In genomic region chr20:62745279-62745958, GRCh38 we compare ENCODE assay signal across 20 cellular contexts. TPM values are rescaled to one million over a fixed set of nuclear protein-coding genes. Genes with fewer than 3 reads are reported as not detected.
A peak's percentile ranks its signal among the peaks of the same experiment; 100 is the strongest.
DNase-seq lines count a peak whose midpoint lies in the region; ATAC-seq lines count a peak whose summit lies in the region.
"Had no signal": no experiment of that assay in that cellular context is flagged by ENCODE, and none has a peak within 500 bp of the region (broad histone marks: within the 10 kb centered on the region; RNA-seq: fewer than 3 reads in every experiment).

No MANE protein-coding gene starts in this region.

- no peaks in the 10 kb centered on the region for H3K9me3 ChIP-seq in CD4-positive, CD25-positive, alpha-beta regulatory T cell (ENCODE audit: control insufficient read depth in 2 of 2, low read length in 2 of 2)
- H3K9me3 ChIP-seq: breast epithelium, Peyer's patch had no signal

- intact Hi-C loops in activated CD4-positive, alpha-beta memory T cell treated with anti-CD3 and anti-CD28 coated beads for 36 hours (cut with micrococcal nuclease), result no loop called here

- ATAC-seq in CD4-positive, CD25-positive, alpha-beta regulatory T cell (ENCODE audit: low read depth in 2 of 2), result no peak
- ATAC-seq in activated T-helper 17 cell treated with anti-CD3 and anti-CD28 coated beads, Interleukin-2, amount 50 U/mL, for 72 hours (replicated peaks), result no peak
- no peak for ATAC-seq in memory B cell (ENCODE audit: low read depth)
- no peak for ATAC-seq in GM21619 (IDR thresholded peaks at IDR 0.05; ENCODE audit: unreplicated experiment)
- ATAC-seq: SK-N-SH treated with all-trans-retinoic acid at 6 μM for 48 hours had no signal

- peaks cover 43% of the 10 kb centered on the region for H3K27me3 Mint-ChIP-seq in activated CD4-positive, alpha-beta memory T cell treated with anti-CD3 and anti-CD28 coated beads, Interleukin-2, amount 10 ng/mL, durations not matched to agents 7 days and 5 days
- no peaks in the 10 kb centered on the region for H3K27me3 Mint-ChIP-seq in activated CD4-positive, alpha-beta memory T cell treated with anti-CD3 and anti-CD28 coated beads for 36 hours
- H3K27me3 Mint-ChIP-seq in CD4-positive, CD25-positive, alpha-beta regulatory T cell, result peaks cover 4% of the 10 kb centered on the region
- peaks cover 5% of the 10 kb centered on the region for H3K27me3 Mint-ChIP-seq in activated T-helper 17 cell treated with anti-CD3 and anti-CD28 coated beads, Interleukin-2, amount 50 U/mL, for 72 hours
- H3K27me3 Mint-ChIP-seq in memory B cell, result peaks cover 6% of the 10 kb centered on the region

- H3K4me3 ChIP-seq in CD4-positive, CD25-positive, alpha-beta regulatory T cell (ENCODE audit: low read depth, low read length), result no peak overlapping the region
- H3K4me3 ChIP-seq: BLaER1 treated with 17β-estradiol and CSF1 and Interleukin-3, amounts not matched to agents 10 nM and 100 nM; breast epithelium; Peyer's patch had no signal

- peaks cover 24% of the 10 kb centered on the region for H3K4me1 Mint-ChIP-seq in activated CD4-positive, alpha-beta memory T cell treated with anti-CD3 and anti-CD28 coated beads, Interleukin-2, amount 10 ng/mL, durations not matched to agents 7 days and 5 days
- peaks cover 24% of the 10 kb centered on the region for H3K4me1 Mint-ChIP-seq in activated CD4-positive, alpha-beta memory T cell treated with anti-CD3 and anti-CD28 coated beads for 36 hours (ENCODE audit: low read depth)
- peaks cover 12 to 48% (median 14%) of the 10 kb centered on the region in 4 donors for H3K4me1 Mint-ChIP-seq in CD4-positive, CD25-positive, alpha-beta regulatory T cell
- peaks cover 7% of the 10 kb centered on the region for H3K4me1 Mint-ChIP-seq in activated T-helper 17 cell treated with anti-CD3 and anti-CD28 coated beads, Interleukin-2, amount 50 U/mL, for 72 hours
- H3K4me1 Mint-ChIP-seq in memory B cell, result peaks cover 6% of the 10 kb centered on the region

- no peak overlapping the region for H3K4me3 Mint-ChIP-seq in activated CD4-positive, alpha-beta memory T cell treated with anti-CD3 and anti-CD28 coated beads, Interleukin-2, amount 10 ng/mL, durations not matched to agents 7 days and 5 days
- H3K4me3 Mint-ChIP-seq in activated CD4-positive, alpha-beta memory T cell treated with anti-CD3 and anti-CD28 coated beads for 36 hours, result no peak overlapping the region
- H3K4me3 Mint-ChIP-seq in CD4-positive, CD25-positive, alpha-beta regulatory T cell, result peak overlapping the region in 3 of 4 donors; percentile 50 to 95 (median 74)
- H3K4me3 Mint-ChIP-seq in activated T-helper 17 cell treated with anti-CD3 and anti-CD28 coated beads, Interleukin-2, amount 50 U/mL, for 72 hours, result no peak overlapping the region
- no peak overlapping the region for H3K4me3 Mint-ChIP-seq in memory B cell
- H3K4me3 Mint-ChIP-seq: activated T-cell treated with anti-CD3 and anti-CD28 coated beads, Interleukin-2, amount 50 U/mL, for 24 hours; dendritic cell treated with granulocyte-macrophage colony-stimulating factor and Interleukin-4, amounts not matched to agents 40 ng/mL and 50 ng/mL, for 4 days had no signal

- no peak for DNase-seq in activated CD4-positive, alpha-beta memory T cell treated with anti-CD3 and anti-CD28 coated beads, Interleukin-2, amount 10 ng/mL, durations not matched to agents 7 days and 5 days
- DNase-seq in activated CD4-positive, alpha-beta memory T cell treated with anti-CD3 and anti-CD28 coated beads for 36 hours, result no peak
- no peak for DNase-seq in CD4-positive, CD25-positive, alpha-beta regulatory T cell
- DNase-seq in memory B cell (ENCODE audit: low spot score in 2 of 2), result no peak
- no peak for DNase-seq in NCI-H510A (lab: John Stamatoyannopoulos, UW)
- DNase-seq in middle frontal gyrus (ENCODE audit: extremely low spot score, low spot score), result no peak
- DNase-seq: activated T-cell treated with anti-CD3 and anti-CD28 coated beads, Interleukin-2, amount 50 U/mL, for 24 hours; NCI-H1105; NCI-H2081 treated with DMSO at 0.1 percent for 48 hours; NK-92 treated with Interleukin-12 subunit alpha and Interleukin-12 subunit beta, amount 100 ng/mL, for 24 hours; occipital lobe; Peyer's patch; substantia nigra had no signal

- POLR2A ChIA-PET in activated CD4-positive, alpha-beta memory T cell treated with anti-CD3 and anti-CD28 coated beads, Interleukin-2, amount 10 ng/mL, durations not matched to agents 7 days and 5 days (lab: Charles Lee), result interaction anchor here (1.4 kb wide), 1 partner anchor 66 kb away, joined by 3 read pairs; no protein-coding TSS in a partner anchor
- POLR2A ChIA-PET in activated CD4-positive, alpha-beta memory T cell treated with anti-CD3 and anti-CD28 coated beads for 36 hours (lab: Charles Lee), result no interaction called here

- CTCF ChIA-PET in activated CD4-positive, alpha-beta memory T cell treated with anti-CD3 and anti-CD28 coated beads, Interleukin-2, amount 10 ng/mL, durations not matched to agents 7 days and 5 days (lab: Charles Lee), result interaction anchor here (0.6 kb wide), 1 partner anchor 44 kb away, joined by 3 read pairs; no protein-coding TSS in a partner anchor
- CTCF ChIA-PET in activated CD4-positive, alpha-beta memory T cell treated with anti-CD3 and anti-CD28 coated beads for 36 hours (lab: Charles Lee), result no interaction called here

- H3K27me3 ChIP-seq in CD4-positive, CD25-positive, alpha-beta regulatory T cell (ENCODE audit: control insufficient read depth, insufficient read depth, low read length), result no peaks in the 10 kb centered on the region
- H3K27me3 ChIP-seq: BLaER1 treated with 17β-estradiol and CSF1 and Interleukin-3, amounts not matched to agents 10 nM and 100 nM; Peyer's patch had no signal

- H3K27ac Mint-ChIP-seq in activated CD4-positive, alpha-beta memory T cell treated with anti-CD3 and anti-CD28 coated beads, Interleukin-2, amount 10 ng/mL, durations not matched to agents 7 days and 5 days, result peak overlapping the region; percentile 1
- H3K27ac Mint-ChIP-seq in activated CD4-positive, alpha-beta memory T cell treated with anti-CD3 and anti-CD28 coated beads for 36 hours, result no peak overlapping the region
- H3K27ac Mint-ChIP-seq in CD4-positive, CD25-positive, alpha-beta regulatory T cell, result peak overlapping the region; percentile 70 to 86 (median 78)
- H3K27ac Mint-ChIP-seq in activated T-helper 17 cell treated with anti-CD3 and anti-CD28 coated beads, Interleukin-2, amount 50 U/mL, for 72 hours, result peak overlapping the region; percentile 46
- H3K27ac Mint-ChIP-seq in memory B cell, result peak overlapping the region; percentile 9
- H3K27ac Mint-ChIP-seq: activated T-cell treated with anti-CD3 and anti-CD28 coated beads, Interleukin-2, amount 50 U/mL, for 24 hours; dendritic cell treated with granulocyte-macrophage colony-stimulating factor and Interleukin-4, amounts not matched to agents 40 ng/mL and 50 ng/mL, for 4 days had no signal

- H3K27ac ChIP-seq in CD4-positive, CD25-positive, alpha-beta regulatory T cell (ENCODE audit: insufficient read depth, low read length, poor library complexity, severe bottlenecking), result no peak overlapping the region
- H3K27ac ChIP-seq: BLaER1 treated with 17β-estradiol and CSF1 and Interleukin-3, amounts not matched to agents 10 nM and 100 nM; breast epithelium; Peyer's patch had no signal

- H3K4me1 ChIP-seq in CD4-positive, CD25-positive, alpha-beta regulatory T cell (ENCODE audit: control insufficient read depth, insufficient read depth, low read length, poor library complexity, severe bottlenecking), result peaks cover 39% of the 10 kb centered on the region
- H3K4me1 ChIP-seq: breast epithelium had no signal

- no peaks in the 10 kb centered on the region for H3K9me3 Mint-ChIP-seq in activated CD4-positive, alpha-beta memory T cell treated with anti-CD3 and anti-CD28 coated beads, Interleukin-2, amount 10 ng/mL, durations not matched to agents 7 days and 5 days
- no peaks in the 10 kb centered on the region for H3K9me3 Mint-ChIP-seq in activated CD4-positive, alpha-beta memory T cell treated with anti-CD3 and anti-CD28 coated beads for 36 hours
- H3K9me3 Mint-ChIP-seq in CD4-positive, CD25-positive, alpha-beta regulatory T cell, result no peaks in the 10 kb centered on the region
- H3K9me3 Mint-ChIP-seq in activated T-helper 17 cell treated with anti-CD3 and anti-CD28 coated beads, Interleukin-2, amount 50 U/mL, for 72 hours, result no peaks in the 10 kb centered on the region
- peaks cover 6% of the 10 kb centered on the region for H3K9me3 Mint-ChIP-seq in memory B cell
- H3K9me3 Mint-ChIP-seq: activated T-cell treated with anti-CD3 and anti-CD28 coated beads, Interleukin-2, amount 50 U/mL, for 24 hours had no signal

- H3K36me3 ChIP-seq in CD4-positive, CD25-positive, alpha-beta regulatory T cell (ENCODE audit: control insufficient read depth, insufficient read depth, low read length), result no peaks in the 10 kb centered on the region
- H3K36me3 ChIP-seq: BLaER1 treated with 17β-estradiol and CSF1 and Interleukin-3, amounts not matched to agents 10 nM and 100 nM; breast epithelium; Peyer's patch had no signal

- H3K36me3 Mint-ChIP-seq in activated CD4-positive, alpha-beta memory T cell treated with anti-CD3 and anti-CD28 coated beads, Interleukin-2, amount 10 ng/mL, durations not matched to agents 7 days and 5 days (ENCODE audit: low read depth), result no peaks in the 10 kb centered on the region
- no peaks in the 10 kb centered on the region for H3K36me3 Mint-ChIP-seq in activated CD4-positive, alpha-beta memory T cell treated with anti-CD3 and anti-CD28 coated beads for 36 hours
- H3K36me3 Mint-ChIP-seq in CD4-positive, CD25-positive, alpha-beta regulatory T cell, result peaks cover 5% of the 10 kb centered on the region
- H3K36me3 Mint-ChIP-seq in activated T-helper 17 cell treated with anti-CD3 and anti-CD28 coated beads, Interleukin-2, amount 50 U/mL, for 72 hours (ENCODE audit: low read depth), result no peaks in the 10 kb centered on the region
- H3K36me3 Mint-ChIP-seq in memory B cell, result peaks cover 6% of the 10 kb centered on the region

RNA-seq across cellular contexts. Expression of gene NTSR1, which starts 36.8 kb away (rescaled TPM):
- not detected for total RNA-seq in activated CD4-positive, alpha-beta memory T cell treated with anti-CD3 and anti-CD28 coated beads, Interleukin-2, amount 10 ng/mL, durations not matched to agents 7 days and 5 days
- not detected for total RNA-seq in activated CD4-positive, alpha-beta memory T cell treated with anti-CD3 and anti-CD28 coated beads for 36 hours
- 0.37 TPM for total RNA-seq in CD4-positive, CD25-positive, alpha-beta regulatory T cell
- under 1 TPM in 1 of 4 donors, not detected in 3; 0.11 TPM for polyA plus RNA-seq in CD4-positive, CD25-positive, alpha-beta regulatory T cell
- not detected for total RNA-seq in activated T-helper 17 cell treated with anti-CD3 and anti-CD28 coated beads, Interleukin-2, amount 50 U/mL, for 72 hours
- total RNA-seq: G401 had no signal

RNA-seq across cellular contexts. Expression of gene MRGBP, which starts 50.9 kb away (rescaled TPM):
- 10 to 100 TPM; 14.9 to 15.8 TPM for total RNA-seq in activated CD4-positive, alpha-beta memory T cell treated with anti-CD3 and anti-CD28 coated beads, Interleukin-2, amount 10 ng/mL, durations not matched to agents 7 days and 5 days
- 10 to 100 TPM; 10.6 to 10.8 TPM for total RNA-seq in activated CD4-positive, alpha-beta memory T cell treated with anti-CD3 and anti-CD28 coated beads for 36 hours
- total RNA-seq in CD4-positive, CD25-positive, alpha-beta regulatory T cell, result 7.0 TPM
- 10 to 100 TPM in 2 of 4 donors, 1 to 10 TPM in 2; 7.9 to 11.5 (median 10.0) TPM for polyA plus RNA-seq in CD4-positive, CD25-positive, alpha-beta regulatory T cell
- 10 to 100 TPM; 16.0 to 20.5 TPM for total RNA-seq in activated T-helper 17 cell treated with anti-CD3 and anti-CD28 coated beads, Interleukin-2, amount 50 U/mL, for 72 hours

RNA-seq across cellular contexts. Expression of gene OGFR, which starts 59.2 kb away (rescaled TPM):
- 10 to 100 TPM; 71.1 to 73.4 TPM for total RNA-seq in activated CD4-positive, alpha-beta memory T cell treated with anti-CD3 and anti-CD28 coated beads, Interleukin-2, amount 10 ng/mL, durations not matched to agents 7 days and 5 days
- total RNA-seq in activated CD4-positive, alpha-beta memory T cell treated with anti-CD3 and anti-CD28 coated beads for 36 hours, result 10 to 100 TPM; 35.0 to 39.0 TPM
- total RNA-seq in CD4-positive, CD25-positive, alpha-beta regulatory T cell, result 61.1 TPM
- polyA plus RNA-seq in CD4-positive, CD25-positive, alpha-beta regulatory T cell, result 10 to 100 TPM; 41.5 to 46.9 (median 42.0) TPM
- total RNA-seq in activated T-helper 17 cell treated with anti-CD3 and anti-CD28 coated beads, Interleukin-2, amount 50 U/mL, for 72 hours, result 10 to 100 TPM; 42.3 to 52.6 TPM

Comparison
In these comparisons a context has a peak if more than half of its experiments do, and no peak if none do; other contexts are left out.
1. H3K4me3 Mint-ChIP-seq: peak in CD4-positive, CD25-positive, alpha-beta regulatory T cell (3 of 4); none in activated CD4-positive, alpha-beta memory T cell treated with anti-CD3 and anti-CD28 coated beads, Interleukin-2, amount 10 ng/mL, durations not matched to agents 7 days and 5 days (single experiment), activated CD4-positive, alpha-beta memory T cell treated with anti-CD3 and anti-CD28 coated beads for 36 hours (single experiment), activated T-helper 17 cell treated with anti-CD3 and anti-CD28 coated beads, Interleukin-2, amount 50 U/mL, for 72 hours (single experiment) and memory B cell (single experiment).